In genomic region chr16:7938175-7938574, GRCh38 we compare ENCODE assay signal across 20 cellular contexts.
"Had no signal": no experiment of that assay in that cellular context is flagged by ENCODE, and none has a peak within 500 bp of the region (broad histone marks: within the 10 kb centered on the region; RNA-seq: fewer than 3 reads in every experiment).

No MANE protein-coding gene starts in this region.

- H3K9me3 ChIP-seq: heart right ventricle, left ventricle myocardium inferior, lower lobe of right lung, neutrophil, psoas muscle, sigmoid colon, stomach, thyroid gland, upper lobe of left lung, uterus had no signal

- H3K36me3 ChIP-seq: heart right ventricle, left ventricle myocardium inferior, lower lobe of right lung, neutrophil, sigmoid colon, stomach, thyroid gland, upper lobe of left lung, uterus had no signal

- H3K4me1 ChIP-seq: heart right ventricle, left ventricle myocardium inferior, lower lobe of right lung, psoas muscle, sigmoid colon, stomach, thyroid gland, upper lobe of left lung, uterus had no signal

- DNase-seq: endodermal cell; erythroblast; heart right ventricle; left ventricle myocardium inferior; lower lobe of right lung; mesenchymal stem cell; naive B cell; psoas muscle; sigmoid colon; stimulated activated CD4-positive, alpha-beta T cell treated with anti-CD3 and anti-CD28 coated beads, Interleukin-2, amount 100 ng/mL, for 24 hours; stimulated activated CD4-positive, alpha-beta T cell treated with anti-CD3 and anti-CD28 coated beads, Interleukin-4, amount 100 ng/mL, for 4 hours; stimulated activated naive B cell treated with anti-CD40 and anti-IgM and Interleukin-4, amounts not matched to agents 10 μg/mL and 1 μg/mL and 100 μg/mL, for 72 hours; stomach; substantia nigra; thyroid gland; upper lobe of left lung; uterus had no signal

- H3K27ac ChIP-seq: heart right ventricle, left ventricle myocardium inferior, lower lobe of right lung, neutrophil, psoas muscle, sigmoid colon, skin epidermis, stomach, thyroid gland, upper lobe of left lung, uterus had no signal

- H3K36me3 Mint-ChIP-seq: naive B cell; stimulated activated naive B cell treated with anti-CD40 and anti-IgM and Interleukin-4, amounts not matched to agents 10 μg/mL and 1 μg/mL and 100 μg/mL, for 72 hours had no signal

- H3K4me1 Mint-ChIP-seq: endodermal cell; naive B cell; stimulated activated naive B cell treated with anti-CD40 and anti-IgM and Interleukin-4, amounts not matched to agents 10 μg/mL and 1 μg/mL and 100 μg/mL, for 72 hours had no signal

- H3K27me3 Mint-ChIP-seq: naive B cell; stimulated activated naive B cell treated with anti-CD40 and anti-IgM and Interleukin-4, amounts not matched to agents 10 μg/mL and 1 μg/mL and 100 μg/mL, for 72 hours had no signal

- H3K27me3 ChIP-seq: neutrophil, sigmoid colon, stomach, thyroid gland, upper lobe of left lung, uterus had no signal

- H3K27ac Mint-ChIP-seq: endodermal cell; naive B cell; nephron; stimulated activated naive B cell treated with anti-CD40 and anti-IgM and Interleukin-4, amounts not matched to agents 10 μg/mL and 1 μg/mL and 100 μg/mL, for 72 hours had no signal

- H3K4me3 Mint-ChIP-seq: endodermal cell; naive B cell; nephron; stimulated activated naive B cell treated with anti-CD40 and anti-IgM and Interleukin-4, amounts not matched to agents 10 μg/mL and 1 μg/mL and 100 μg/mL, for 72 hours had no signal

- H3K9me3 Mint-ChIP-seq: endodermal cell had no signal

- ATAC-seq: heart right ventricle; lower lobe of right lung; psoas muscle; stimulated activated naive B cell treated with anti-CD40 and anti-IgM and Interleukin-4, amounts not matched to agents 10 μg/mL and 1 μg/mL and 100 μg/mL, for 72 hours had no signal

- H3K4me3 ChIP-seq: heart right ventricle, left ventricle myocardium inferior, lower lobe of right lung, psoas muscle, sigmoid colon, skin epidermis, stomach, thyroid gland, upper lobe of left lung, uterus had no signal
